19 cellular contexts compared by ENCODE assay signal in the genomic region with DNA sequence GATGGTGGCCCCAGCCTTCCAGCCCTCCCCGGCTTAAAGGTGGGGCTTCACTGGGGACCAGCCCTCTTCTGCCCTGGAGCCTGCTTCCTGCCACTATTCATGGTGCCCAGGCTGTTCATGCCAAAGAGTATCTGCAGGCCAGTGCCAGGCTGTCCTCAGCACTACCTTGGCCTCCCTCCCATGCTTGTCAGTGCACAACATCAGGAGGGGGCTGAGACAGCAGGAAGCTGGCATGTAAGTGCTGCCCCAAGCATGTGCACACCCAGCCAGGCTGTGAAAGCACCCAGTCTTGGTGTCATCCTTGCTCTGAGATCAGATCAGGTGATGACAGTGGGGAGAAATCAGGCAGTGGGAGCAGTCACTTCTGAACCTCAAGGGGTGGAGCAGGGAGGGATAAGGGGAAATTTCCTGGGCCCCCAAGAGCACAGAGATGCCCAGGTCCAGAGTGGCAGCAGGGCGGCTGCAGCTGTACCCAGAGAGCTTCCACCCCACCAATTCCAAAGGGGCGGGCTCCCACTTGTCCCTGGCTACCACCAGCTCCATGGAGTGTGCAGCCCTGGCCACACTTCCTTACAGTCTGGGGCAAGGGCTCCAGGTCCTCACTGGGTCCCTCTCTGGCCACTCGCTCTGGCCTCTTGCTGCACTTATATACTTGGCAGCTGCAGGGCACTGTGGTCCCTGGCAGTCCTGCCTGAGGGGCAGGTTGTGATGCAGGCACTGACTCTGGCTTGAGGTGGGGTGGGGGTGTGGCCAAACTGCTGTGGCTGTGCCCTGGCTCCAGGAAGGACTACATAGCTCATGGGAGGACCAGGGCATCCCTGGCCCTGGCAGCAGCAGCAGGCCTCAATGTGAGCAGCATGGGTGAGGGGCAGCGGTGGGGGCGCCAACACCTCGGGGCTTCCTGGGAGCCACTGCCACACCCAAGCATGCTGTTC.
DNase-seq lines count a peak whose midpoint lies in the region; ATAC-seq and TF ChIP-seq lines count a peak whose summit lies in the region.
"Had no signal": no experiment of that assay in that cellular context is flagged by ENCODE, and none has a peak within 500 bp of the region (broad histone marks: within the 10 kb centered on the region; RNA-seq: fewer than 3 reads in every experiment).

No MANE protein-coding gene starts in this region.

- peaks cover 20% of the 10 kb centered on the region for H3K9me3 Mint-ChIP-seq in activated naive CD4-positive, alpha-beta T cell treated with anti-CD3 and anti-CD28 coated beads, Interleukin-2, amount 10 ng/mL, durations not matched to agents 7 days and 5 days
- peaks cover 7% of the 10 kb centered on the region for H3K9me3 Mint-ChIP-seq in natural killer cell treated with Interleukin-12 subunit alpha and Interleukin-12 subunit beta and Interleukin-15 and Interleukin-18, amount 100 ng/mL, for 72 hours
- peaks cover 3% of the 10 kb centered on the region for H3K9me3 Mint-ChIP-seq in glutamatergic neuron (ENCODE audit: unreplicated experiment)

- no peak overlapping the region for H2AFZ ChIP-seq in HCT116 (ENCODE audit: low read depth, low read length, poor library complexity, severe bottlenecking)
- H2AFZ ChIP-seq: GM23338 had no signal

- no peak overlapping the region for H3K4me3 ChIP-seq in HCT116 (replicated peaks in 1 of 2; ENCODE audit: low read depth in 1 of 2, low read length in 2 of 2)
- no peak overlapping the region for H3K4me3 ChIP-seq in esophagus muscularis mucosa
- H3K4me3 ChIP-seq: GM23338, K562 had no signal

- H3K27me3 ChIP-seq in HCT116 (ENCODE audit: insufficient read depth, low read length) (no peaks in the 10 kb centered on the region), esophagus muscularis mucosa (no peaks in the 10 kb centered on the region)

- ATAC-seq in HCT116 (peak; percentile 38; the same call in 1 of the 2 replicates), HG03342 (IDR thresholded peaks at IDR 0.05; ENCODE audit: unreplicated experiment) (no peak)
- peak; percentile 20 to 55 for ATAC-seq in natural killer cell treated with Interleukin-12 subunit alpha and Interleukin-12 subunit beta and Interleukin-15 and Interleukin-18, amount 100 ng/mL, for 72 hours
- ATAC-seq: GM23338, K562 had no signal

- H3K27ac Mint-ChIP-seq in activated naive CD4-positive, alpha-beta T cell treated with anti-CD3 and anti-CD28 coated beads, Interleukin-2, amount 10 ng/mL, durations not matched to agents 7 days and 5 days: peak overlapping the region; percentile 73
- no peak overlapping the region for H3K27ac Mint-ChIP-seq in natural killer cell treated with Interleukin-12 subunit alpha and Interleukin-12 subunit beta and Interleukin-15 and Interleukin-18, amount 100 ng/mL, for 72 hours
- no peak overlapping the region for H3K27ac Mint-ChIP-seq in glutamatergic neuron (ENCODE audit: unreplicated experiment)
- H3K27ac Mint-ChIP-seq: B cell, GM23338 had no signal

- H3K4me1 ChIP-seq in HCT116 (ENCODE audit: control insufficient read depth in 1 of 2, insufficient read depth in 2 of 2, low read length in 2 of 2) (no peaks in the 10 kb centered on the region; a peak in 1 of 4 replicates), esophagus muscularis mucosa (peaks cover 0 to 23% (median 18%) of the 10 kb centered on the region in 4 donors)
- H3K4me1 ChIP-seq: Caco-2 had no signal

- no TSS peak for BruUV-seq in HCT116 (replicated peaks; lab: Mats Ljungman, UMichigan)

- 80% methylated on average over 6 of the region's 7 CpGs for WGBS in esophagus muscularis mucosa

- no peak for TF ChIP-seq EP300 in esophagus muscularis mucosa (IDR thresholded peaks at IDR 0.05)

- no peak for TF ChIP-seq POLR2A in HCT116 (IDR thresholded peaks at IDR 0.05; ENCODE audit: borderline replicate concordance, extremely low read depth, insufficient read depth, insufficient read length)
- no peak for TF ChIP-seq POLR2A in esophagus muscularis mucosa (IDR thresholded peaks at IDR 0.05; ENCODE audit: low read depth)

- H3K9me2 ChIP-seq in HCT116 (ENCODE audit: insufficient read depth): no peaks in the 10 kb centered on the region

- POLR2A ChIA-PET in HCT116 (lab: Charles Lee): no interaction called here

- no peak overlapping the region for H3K4me2 ChIP-seq in HCT116 (ENCODE audit: low read length)
- H3K4me2 ChIP-seq: GM23338 had no signal

- H3K27me3 Mint-ChIP-seq in activated naive CD4-positive, alpha-beta T cell treated with anti-CD3 and anti-CD28 coated beads, Interleukin-2, amount 10 ng/mL, durations not matched to agents 7 days and 5 days: no peaks in the 10 kb centered on the region
- no peaks in the 10 kb centered on the region for H3K27me3 Mint-ChIP-seq in natural killer cell treated with Interleukin-12 subunit alpha and Interleukin-12 subunit beta and Interleukin-15 and Interleukin-18, amount 100 ng/mL, for 72 hours
- peaks cover 3% of the 10 kb centered on the region for H3K27me3 Mint-ChIP-seq in glutamatergic neuron (ENCODE audit: unreplicated experiment)
- H3K27me3 Mint-ChIP-seq: B cell had no signal

- H3K9ac ChIP-seq in HCT116 (ENCODE audit: low read length): no peak overlapping the region

- CTCF ChIA-PET in activated naive CD4-positive, alpha-beta T cell treated with anti-CD3 and anti-CD28 coated beads, Interleukin-2, amount 10 ng/mL, durations not matched to agents 7 days and 5 days (lab: Charles Lee): interaction anchor here (1.6 to 2.7 kb wide), 3 partner anchors 12 to 19 kb away, joined by 5 to 7 read pairs (median 6); no protein-coding TSS in a partner anchor
- CTCF ChIA-PET in HCT116 (lab: Charles Lee): no interaction called here

- peaks cover 8% of the 10 kb centered on the region for H3K36me3 Mint-ChIP-seq in activated naive CD4-positive, alpha-beta T cell treated with anti-CD3 and anti-CD28 coated beads, Interleukin-2, amount 10 ng/mL, durations not matched to agents 7 days and 5 days
- H3K36me3 Mint-ChIP-seq in natural killer cell treated with Interleukin-12 subunit alpha and Interleukin-12 subunit beta and Interleukin-15 and Interleukin-18, amount 100 ng/mL, for 72 hours: peaks cover 8% of the 10 kb centered on the region
- H3K36me3 Mint-ChIP-seq in glutamatergic neuron (ENCODE audit: unreplicated experiment): peaks cover 9% of the 10 kb centered on the region

- intact Hi-C loops in HCT116 (cut with micrococcal nuclease): no loop called here
- intact Hi-C loops in esophagus muscularis mucosa (cut with DNase I): no loop called here

- H3K4me1 Mint-ChIP-seq in activated naive CD4-positive, alpha-beta T cell treated with anti-CD3 and anti-CD28 coated beads, Interleukin-2, amount 10 ng/mL, durations not matched to agents 7 days and 5 days: peaks cover 19% of the 10 kb centered on the region
- peaks cover 10 to 18% of the 10 kb centered on the region in 2 donors for H3K4me1 Mint-ChIP-seq in natural killer cell treated with Interleukin-12 subunit alpha and Interleukin-12 subunit beta and Interleukin-15 and Interleukin-18, amount 100 ng/mL, for 72 hours (ENCODE audit: low read depth in 2 of 2)
- H3K4me1 Mint-ChIP-seq in glutamatergic neuron (ENCODE audit: low read depth, unreplicated experiment): no peaks in the 10 kb centered on the region
- H3K4me1 Mint-ChIP-seq: GM23338 had no signal

- no peak overlapping the region for H3K27ac ChIP-seq in HCT116 (ENCODE audit: low read depth, low read length)
- H3K27ac ChIP-seq in esophagus muscularis mucosa (replicated peaks in 1 of 4): no peak overlapping the region

- H3K4me3 Mint-ChIP-seq in activated naive CD4-positive, alpha-beta T cell treated with anti-CD3 and anti-CD28 coated beads, Interleukin-2, amount 10 ng/mL, durations not matched to agents 7 days and 5 days: no peak overlapping the region
- no peak overlapping the region for H3K4me3 Mint-ChIP-seq in natural killer cell treated with Interleukin-12 subunit alpha and Interleukin-12 subunit beta and Interleukin-15 and Interleukin-18, amount 100 ng/mL, for 72 hours
- no peak overlapping the region for H3K4me3 Mint-ChIP-seq in glutamatergic neuron (ENCODE audit: unreplicated experiment)
- H3K4me3 Mint-ChIP-seq: B cell, GM23338 had no signal

- no peaks in the 10 kb centered on the region for H4K20me1 ChIP-seq in HCT116 (ENCODE audit: insufficient read depth)

- RAD21 ChIA-PET in HCT116 (lab: Charles Lee; ENCODE audit: low non-redundant PET in 1 of 2, low total read pairs in 2 of 2, uncharacterized antibody in 2 of 2, unreplicated experiment in 2 of 2): no interaction called here

- TF ChIP-seq CTCF in HCT116 (IDR thresholded peaks at IDR 0.05 in 2 of 3, conservative IDR thresholded peaks at IDR 0.05 in 1 of 3; ENCODE audit: borderline replicate concordance in 1 of 3, insufficient read depth in 1 of 3, low read depth in 2 of 3, low read length in 2 of 3): no peak
- no peak for TF ChIP-seq CTCF in esophagus muscularis mucosa (IDR thresholded peaks at IDR 0.05)
- no peak for TF ChIP-seq CTCF in glutamatergic neuron (IDR thresholded peaks at IDR 0.05; ENCODE audit: partially characterized antibody, unreplicated experiment)

- H3K9me3 ChIP-seq in HCT116 (ENCODE audit: control insufficient read depth in 1 of 2, insufficient read depth in 1 of 2, low read depth in 1 of 2, low read length in 2 of 2) (no peaks in the 10 kb centered on the region), esophagus muscularis mucosa (no peaks in the 10 kb centered on the region)

- no peak for DNase-seq in activated naive CD4-positive, alpha-beta T cell treated with anti-CD3 and anti-CD28 coated beads, Interleukin-2, amount 10 ng/mL, durations not matched to agents 7 days and 5 days
- no peak for DNase-seq in activated naive CD4-positive, alpha-beta T cell (lab: John Stamatoyannopoulos, UW)
- DNase-seq in HCT116 (ENCODE audit: low read depth, low spot score) (no peak), esophagus muscularis mucosa (ENCODE audit: extremely low spot score) (peak; percentile 77), glutamatergic neuron (no peak)
- DNase-seq in natural killer cell treated with Interleukin-12 subunit alpha and Interleukin-12 subunit beta and Interleukin-15 and Interleukin-18, amount 100 ng/mL, for 72 hours (ENCODE audit: low spot score): no peak
- DNase-seq in stimulated activated CD8-positive, alpha-beta memory T cell treated with anti-CD3 and anti-CD28 coated beads, Interleukin-4, amount 100 ng/mL, for 48 hours: no peak
- DNase-seq: Caco-2, GF-D8, NCI-H1105, NCI-H1694, NCI-H2107, NCI-H510A treated with DMSO at 0.1 percent for 48 hours, NCI-H774, SHP77 treated with DMSO at 0.1 percent for 48 hours had no signal

- H3K36me3 ChIP-seq in HCT116 (ENCODE audit: control insufficient read depth in 1 of 2, insufficient read depth in 2 of 2, low read length in 2 of 2) (no peaks in the 10 kb centered on the region), esophagus muscularis mucosa (no peaks in the 10 kb centered on the region)

- H3K79me2 ChIP-seq in HCT116 (ENCODE audit: insufficient read depth, low read length): no peaks in the 10 kb centered on the region

- TF ChIP-seq RAD21 in HCT116 (IDR thresholded peaks at IDR 0.05; ENCODE audit: low read depth): no peak

TF ChIP-seq in HCT116, 20 proteins besides CTCF, POLR2A, EP300 and RAD21 (continues in another document):
- TF ChIP-seq SIN3A (IDR thresholded peaks at IDR 0.05; ENCODE audit: low read depth) (no peak), JUND (IDR thresholded peaks at IDR 0.05) (no peak), POLR2AphosphoS5 (IDR thresholded peaks at IDR 0.05; ENCODE audit: low read depth, low read length) (no peak)
- TF ChIP-seq, protein P1, sequence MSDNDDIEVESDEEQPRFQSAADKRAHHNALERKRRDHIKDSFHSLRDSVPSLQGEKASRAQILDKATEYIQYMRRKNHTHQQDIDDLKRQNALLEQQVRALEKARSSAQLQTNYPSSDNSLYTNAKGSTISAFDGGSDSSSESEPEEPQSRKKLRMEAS (IDR thresholded peaks at IDR 0.05): no peak
